ENCODE assay signal across 8 cellular contexts in the genomic region with DNA sequence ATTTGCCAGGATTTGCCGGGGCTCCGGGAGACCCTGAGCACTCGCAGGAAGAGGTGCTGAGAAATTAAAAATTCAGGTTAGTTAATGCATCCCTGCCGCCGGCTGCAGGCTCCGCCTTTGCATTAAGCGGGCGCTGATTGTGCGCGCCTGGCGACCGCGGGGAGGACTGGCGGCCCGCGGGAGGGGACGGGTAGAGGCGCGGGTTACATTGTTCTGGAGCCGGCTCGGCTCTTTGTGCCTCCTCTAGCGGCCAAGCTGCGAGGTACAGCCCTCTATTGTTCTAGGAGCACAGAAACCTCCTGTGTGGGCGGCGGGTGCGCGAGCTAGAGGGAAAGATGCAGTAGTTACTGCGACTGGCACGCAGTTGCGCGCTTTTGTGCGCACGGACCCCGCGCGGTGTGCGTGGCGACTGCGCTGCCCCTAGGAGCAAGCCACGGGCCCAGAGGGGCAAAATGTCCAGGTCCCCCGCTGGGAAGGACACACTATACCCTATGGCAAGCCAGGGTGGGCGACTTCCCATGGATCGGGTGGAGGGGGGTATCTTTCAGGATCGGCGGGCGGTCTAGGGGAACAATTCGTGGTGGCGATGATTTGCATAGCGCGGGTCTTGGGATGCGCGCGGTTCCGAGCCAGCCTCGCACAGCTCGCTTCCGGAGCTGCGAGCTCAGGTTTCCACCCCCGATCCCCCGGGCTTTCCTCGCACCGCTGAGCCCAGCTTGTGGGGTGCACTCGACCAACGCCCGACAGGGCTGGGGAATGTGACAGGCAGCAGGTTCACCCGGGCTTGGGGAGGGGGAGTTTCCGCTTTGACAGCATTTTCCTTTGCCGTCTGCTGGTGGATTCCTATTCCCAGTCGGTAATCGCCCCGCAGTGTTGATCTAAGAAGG. TPM values are rescaled to one million over a fixed set of nuclear protein-coding genes. Genes with fewer than 3 reads are reported as not detected.
DNase-seq lines count a peak whose midpoint lies in the region; ATAC-seq and FAIRE-seq lines count a peak whose summit lies in the region.

No MANE protein-coding gene starts in this region.

- H3K27ac Mint-ChIP-seq in activated naive CD8-positive, alpha-beta T cell = no peak overlapping the region

- peaks cover 55% of the 10 kb centered on the region for H3K27me3 Mint-ChIP-seq in activated naive CD8-positive, alpha-beta T cell

- peaks cover 0 to 62% of the 10 kb centered on the region in 2 donors for H3K27me3 ChIP-seq in small intestine (ENCODE audit: control insufficient read depth in 2 of 2, insufficient read depth in 2 of 2, low read length in 2 of 2)

- peaks cover 0 to 2% of the 10 kb centered on the region in 2 donors for H3K4me1 ChIP-seq in small intestine (ENCODE audit: control insufficient read depth in 2 of 2, insufficient read depth in 1 of 2, low read depth in 1 of 2, low read length in 1 of 2)

- WGBS in small intestine, 3 donors = 0 to 4% (median 2%) methylated on average over 66 to 71 of the region's 71 CpGs

- peak overlapping the region; percentile 55 to 69 for H3K27ac ChIP-seq in small intestine (ENCODE audit: low read depth in 1 of 2, low read length in 1 of 2)

- H3K36me3 Mint-ChIP-seq in activated naive CD8-positive, alpha-beta T cell = no peaks in the 10 kb centered on the region

- peak; percentile 55 for ATAC-seq in HG03520 (IDR thresholded peaks at IDR 0.05; ENCODE audit: unreplicated experiment)

- H3K4me3 Mint-ChIP-seq in activated naive CD8-positive, alpha-beta T cell = peak overlapping the region; percentile 77

- DNase-seq in activated CD4-positive, alpha-beta T cell treated with anti-CD3 and anti-CD28 coated beads for 24 hours (ENCODE audit: low read depth in 2 of 2) = peak; percentile 39 to 68
- no peak for DNase-seq in activated CD4-positive, alpha-beta T cell treated with anti-CD3 and anti-CD28 coated beads for 1 hour
- DNase-seq in NCI-H82 (lab: John Stamatoyannopoulos, UW) (peak; percentile 95), hypothalamus (lab: John Stamatoyannopoulos, UW) (peak in 30 of 51 donors; percentile 4 to 76 (median 38)), small intestine (peak; percentile 76), occipital lobe (lab: John Stamatoyannopoulos, UW) (no peak)

- H3K4me1 Mint-ChIP-seq in activated naive CD8-positive, alpha-beta T cell (ENCODE audit: low read depth) = peaks cover 53% of the 10 kb centered on the region

- H3K36me3 ChIP-seq in small intestine (ENCODE audit: control insufficient read depth in 2 of 2, insufficient read depth in 2 of 2, low read length in 2 of 2) = peaks cover 0 to 3% of the 10 kb centered on the region in 2 donors

- no peaks in the 10 kb centered on the region for H3K9me3 ChIP-seq in small intestine (ENCODE audit: control insufficient read depth, low read depth)

- peak overlapping the region in 1 of 2 donors; percentile 86 for H3K4me3 ChIP-seq in small intestine (ENCODE audit: low read depth in 1 of 2, low read length in 2 of 2)

- no peak for FAIRE-seq in small intestine (lab: Jason Lieb, UNC)

- H3K9me3 Mint-ChIP-seq in activated naive CD8-positive, alpha-beta T cell (ENCODE audit: low read depth) = no peaks in the 10 kb centered on the region

RNA-seq across cellular contexts. Expression of gene ONECUT2, which starts 2.9 kb away (rescaled TPM):
- 1 to 10 TPM; 6.5 to 9.2 (median 6.9) TPM for polyA plus RNA-seq in small intestine
- total RNA-seq in occipital lobe = 0.78 TPM

Comparison
In these comparisons a context has a peak if more than half of its experiments do, and no peak if none do; other contexts are left out.
1. DNase-seq: peak in activated CD4-positive, alpha-beta T cell treated with anti-CD3 and anti-CD28 coated beads for 24 hours (2 of 2), NCI-H82 (single experiment), hypothalamus (30 of 51) and small intestine (single experiment); none in activated CD4-positive, alpha-beta T cell treated with anti-CD3 and anti-CD28 coated beads for 1 hour (single experiment) and occipital lobe (single experiment).